In the genomic region with DNA sequence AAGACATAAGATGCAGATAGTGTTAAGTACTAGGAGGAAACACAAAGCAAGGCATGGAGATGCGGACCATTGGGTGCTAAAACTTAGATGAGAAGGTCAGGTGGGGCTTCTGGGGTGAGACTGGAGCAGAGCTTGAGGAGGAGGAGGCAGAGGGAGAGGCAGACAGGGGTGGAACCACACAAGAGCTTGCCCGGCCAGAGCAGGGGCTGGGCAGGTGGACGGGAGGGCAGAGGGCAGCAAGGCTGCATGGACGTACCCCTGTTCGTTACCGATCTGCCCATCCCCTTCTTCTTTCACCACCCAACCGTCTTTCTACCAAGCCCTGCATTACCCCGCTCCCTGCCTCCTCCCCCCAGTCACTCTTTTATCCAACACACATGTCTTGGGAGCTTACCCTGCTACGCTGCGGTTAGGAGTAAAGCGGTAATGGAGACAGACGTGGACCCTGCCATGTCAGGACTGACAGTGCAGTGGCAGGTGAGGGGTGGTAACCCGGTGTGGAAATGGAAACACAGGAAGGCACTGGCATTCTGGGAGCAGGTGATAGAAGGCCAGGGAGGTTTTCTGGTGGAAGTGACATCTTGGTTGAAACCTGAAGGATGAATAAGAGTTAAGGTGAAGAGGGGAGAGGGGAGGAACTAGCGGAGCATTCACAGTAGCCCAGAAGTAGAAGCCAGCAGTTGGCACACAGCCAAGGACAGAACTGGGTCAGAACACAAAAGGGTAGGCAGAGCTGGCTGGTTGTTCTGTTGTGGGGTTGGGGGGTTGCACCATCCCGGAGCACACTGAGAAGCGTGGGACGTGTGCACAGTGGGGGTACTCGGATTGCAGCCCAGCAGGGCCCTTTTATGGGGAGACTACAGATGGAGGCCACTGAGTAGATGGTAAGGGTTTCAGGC, we compare ENCODE assay signal across 15 cellular contexts.
DNase-seq lines count a peak whose midpoint lies in the region; TF ChIP-seq lines count a peak whose summit lies in the region.
"Had no signal": no experiment of that assay in that cellular context is flagged by ENCODE, and none has a peak within 500 bp of the region (broad histone marks: within the 10 kb centered on the region; RNA-seq: fewer than 3 reads in every experiment).

No MANE protein-coding gene starts in this region.

- no peaks in the 10 kb centered on the region for H3K36me3 ChIP-seq in esophagus muscularis mucosa
- H3K36me3 ChIP-seq: cardiac muscle cell had no signal

- no peak overlapping the region for H3K27ac Mint-ChIP-seq in CD14-positive monocyte
- H3K27ac Mint-ChIP-seq: activated naive CD8-positive, alpha-beta T cell treated with anti-CD3 and anti-CD28 coated beads, Interleukin-2, amount 10 ng/mL, durations not matched to agents 7 days and 5 days had no signal

- H3K9me3 ChIP-seq in esophagus muscularis mucosa = no peaks in the 10 kb centered on the region
- H3K9me3 ChIP-seq: psoas muscle had no signal

- TF ChIP-seq RAD21 in Ishikawa (IDR thresholded peaks at IDR 0.05; ENCODE audit: low read depth) = no peak

- intact Hi-C loops in CD14-positive monocyte (cut with micrococcal nuclease) = no loop called here
- intact Hi-C loops in esophagus muscularis mucosa (cut with DNase I) = no loop called here

- H3K27me3 Mint-ChIP-seq in CD14-positive monocyte (ENCODE audit: low read depth in 3 of 3) = peaks cover 4 to 14% (median 10%) of the 10 kb centered on the region in 3 donors

- DNase-seq in CD14-positive monocyte (ENCODE audit: low spot score) (peak; percentile 24), inferior parietal cortex (ENCODE audit: extremely low spot score) (peak; percentile 40), retina (peak; percentile 39), esophagus muscularis mucosa (ENCODE audit: extremely low spot score) (no peak), DMS 273 (lab: John Stamatoyannopoulos, UW; ENCODE audit: unreplicated experiment) (no peak), NCI-H146 (lab: John Stamatoyannopoulos, UW) (no peak)
- DNase-seq: activated CD4-positive, CD25-positive, alpha-beta regulatory T cell treated with anti-CD3 and anti-CD28 coated beads, Interleukin-2, amount 50 U/mL, for 72 hours; activated naive CD8-positive, alpha-beta T cell treated with anti-CD3 and anti-CD28 coated beads, Interleukin-2, amount 10 ng/mL, durations not matched to agents 7 days and 5 days; AML-193; NCI-H1436; SHP77 had no signal

- no peak overlapping the region for H3K4me3 ChIP-seq in esophagus muscularis mucosa
- H3K4me3 ChIP-seq: cardiac muscle cell, psoas muscle had no signal

- H3K36me3 Mint-ChIP-seq in CD14-positive monocyte = no peaks in the 10 kb centered on the region
- H3K36me3 Mint-ChIP-seq: activated naive CD8-positive, alpha-beta T cell treated with anti-CD3 and anti-CD28 coated beads, Interleukin-2, amount 10 ng/mL, durations not matched to agents 7 days and 5 days had no signal

- no peaks in the 10 kb centered on the region for H3K4me1 Mint-ChIP-seq in CD14-positive monocyte
- H3K4me1 Mint-ChIP-seq: activated naive CD8-positive, alpha-beta T cell treated with anti-CD3 and anti-CD28 coated beads, Interleukin-2, amount 10 ng/mL, durations not matched to agents 7 days and 5 days had no signal

- TF ChIP-seq POLR2A in esophagus muscularis mucosa (IDR thresholded peaks at IDR 0.05; ENCODE audit: low read depth) = no peak

- H3K27me3 ChIP-seq in esophagus muscularis mucosa = peaks cover 0 to 38% (median 0%) of the 10 kb centered on the region in 4 donors
- H3K27me3 ChIP-seq: cardiac muscle cell had no signal

- 84% methylated on average over 18 of the region's 18 CpGs for WGBS in esophagus muscularis mucosa

- no peak overlapping the region for H3K27ac ChIP-seq in esophagus muscularis mucosa (replicated peaks in 1 of 4)
- H3K27ac ChIP-seq: cardiac muscle cell, psoas muscle had no signal

- TF ChIP-seq EP300 in Ishikawa (IDR thresholded peaks at IDR 0.05; ENCODE audit: borderline replicate concordance) (no peak), esophagus muscularis mucosa (IDR thresholded peaks at IDR 0.05) (no peak)

- H3K9me3 Mint-ChIP-seq in CD14-positive monocyte = peaks cover 0 to 2% (median 0%) of the 10 kb centered on the region in 7 donors
- H3K9me3 Mint-ChIP-seq: activated naive CD8-positive, alpha-beta T cell treated with anti-CD3 and anti-CD28 coated beads, Interleukin-2, amount 10 ng/mL, durations not matched to agents 7 days and 5 days; endodermal cell had no signal

- peak overlapping the region in 1 of 2 donors; percentile 24 for H3K4me3 Mint-ChIP-seq in CD14-positive monocyte
- H3K4me3 Mint-ChIP-seq: activated naive CD8-positive, alpha-beta T cell treated with anti-CD3 and anti-CD28 coated beads, Interleukin-2, amount 10 ng/mL, durations not matched to agents 7 days and 5 days; endodermal cell had no signal

- no peaks in the 10 kb centered on the region for H3K4me1 ChIP-seq in esophagus muscularis mucosa
- H3K4me1 ChIP-seq: psoas muscle had no signal

- TF ChIP-seq CTCF in CD14-positive monocyte (IDR thresholded peaks at IDR 0.05) (no peak), esophagus muscularis mucosa (IDR thresholded peaks at IDR 0.05) (no peak)

TF ChIP-seq in Ishikawa, 13 proteins besides CTCF, POLR2A, EP300 and RAD21:
- TF ChIP-seq NFIC (IDR thresholded peaks at IDR 0.05) (peak; percentile 44), FOXM1 (IDR thresholded peaks at IDR 0.05; ENCODE audit: borderline replicate concordance, low read depth) (no peak)

Comparison
In these comparisons a context has a peak if more than half of its experiments do, and no peak if none do; other contexts are left out.
1. DNase-seq: peak in CD14-positive monocyte (single experiment), inferior parietal cortex (single experiment) and retina (single experiment); none in esophagus muscularis mucosa (single experiment), DMS 273 (single experiment) and NCI-H146 (single experiment).